17 cellular contexts compared by ENCODE assay signal in the genomic region with DNA sequence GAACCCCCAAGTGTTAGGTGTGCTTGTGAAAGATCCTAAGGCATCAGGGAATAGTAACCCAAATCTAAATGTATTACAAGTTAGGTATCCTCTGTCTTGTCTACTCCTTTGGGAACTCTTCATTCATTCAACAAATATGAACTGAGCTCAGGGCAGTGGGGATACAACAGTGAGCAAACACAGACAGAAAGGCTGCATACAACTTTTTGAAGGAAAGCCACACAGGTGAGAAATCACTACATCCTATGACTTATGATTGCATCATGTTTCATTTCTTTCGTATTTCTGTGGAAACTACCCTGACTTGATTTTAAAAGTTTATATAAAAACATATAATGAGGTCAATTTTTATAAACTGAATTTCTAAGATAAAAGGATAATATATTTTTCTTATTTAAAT. TPM values are rescaled to one million over a fixed set of nuclear protein-coding genes. Genes with fewer than 3 reads are reported as not detected.
DNase-seq lines count a peak whose midpoint lies in the region; ATAC-seq, FAIRE-seq and TF ChIP-seq lines count a peak whose summit lies in the region.
"Had no signal": no experiment of that assay in that cellular context is flagged by ENCODE, and none has a peak within 500 bp of the region (broad histone marks: within the 10 kb centered on the region; RNA-seq: fewer than 3 reads in every experiment).

No MANE protein-coding gene starts in this region.

- H3K79me2 ChIP-seq in HCT116 (ENCODE audit: insufficient read depth, low read length) (no peaks in the 10 kb centered on the region), K562 (ENCODE audit: control insufficient read depth, insufficient read depth, low read length) (no peaks in the 10 kb centered on the region)

- no peak for TF ChIP-seq EP300 in K562 (IDR thresholded peaks at IDR 0.05; ENCODE audit: low read length)

- H3K27ac ChIP-seq in HCT116 (ENCODE audit: low read depth, low read length) = no peak overlapping the region
- H3K27ac ChIP-seq in K562 (ENCODE audit: extremely low read depth, low read depth, low read length) = no peak overlapping the region
- H3K27ac ChIP-seq in epithelial cell of prostate = peak overlapping the region; percentile 44
- H3K27ac ChIP-seq: 22Rv1, A549, C4-2B had no signal

- intact Hi-C loops in activated CD4-positive, alpha-beta T cell treated with anti-CD3 and anti-CD28 coated beads for 36 hours (cut with DNase I, micrococcal nuclease) = no loop called here
- intact Hi-C loops in HCT116 (cut with micrococcal nuclease) = no loop called here
- intact Hi-C loops in K562 (cut with micrococcal nuclease) = no loop called here
- intact Hi-C loops in lower leg skin (cut with DNase I; ENCODE audit: low total_unique reads) = no loop called here

- no peaks in the 10 kb centered on the region for H3K9me3 ChIP-seq in HCT116 (ENCODE audit: control insufficient read depth in 1 of 2, insufficient read depth in 1 of 2, low read depth in 1 of 2, low read length in 2 of 2)
- H3K9me3 ChIP-seq in K562 (replicated peaks; ENCODE audit: control insufficient read depth, insufficient read depth, low read depth, low read length) = no peaks in the 10 kb centered on the region
- H3K9me3 ChIP-seq: A549, Caco-2 had no signal

- no peak for FAIRE-seq in K562 (lab: Jason Lieb, UNC)
- FAIRE-seq: A549, D721Med, G401.6 had no signal

- no peak for TF ChIP-seq RAD21 in HCT116 (IDR thresholded peaks at IDR 0.05; ENCODE audit: low read depth)
- no peak for TF ChIP-seq RAD21 in K562 (CRISPR knock-in tag; conservative IDR thresholded peaks at IDR 0.05 in 1 of 2, IDR thresholded peaks at IDR 0.05 in 1 of 2)

- RAD21 ChIA-PET in HCT116 (lab: Charles Lee; ENCODE audit: low non-redundant PET in 1 of 2, low total read pairs in 2 of 2, uncharacterized antibody in 2 of 2, unreplicated experiment in 2 of 2) = no interaction called here

- no peak overlapping the region for H3K27ac Mint-ChIP-seq in activated CD4-positive, alpha-beta T cell treated with anti-CD3 and anti-CD28 coated beads for 36 hours
- H3K27ac Mint-ChIP-seq: CD4-positive, alpha-beta T cell had no signal

- no peak overlapping the region for H3K9ac ChIP-seq in HCT116 (ENCODE audit: low read length)
- H3K9ac ChIP-seq in K562 (ENCODE audit: insufficient read depth in 1 of 2, low read depth in 2 of 2, low read length in 2 of 2) = no peak overlapping the region

- H3K4me1 ChIP-seq in HCT116 (ENCODE audit: control insufficient read depth in 1 of 2, insufficient read depth in 2 of 2, low read length in 2 of 2) = no peaks in the 10 kb centered on the region
- no peaks in the 10 kb centered on the region for H3K4me1 ChIP-seq in K562 (replicated peaks in 1 of 2; ENCODE audit: control insufficient read depth in 2 of 2, insufficient read depth in 2 of 2, low read length in 2 of 2)
- H3K4me1 ChIP-seq: A549, Caco-2 had no signal

- no TSS peak for BruUV-seq in HCT116 (replicated peaks; lab: Mats Ljungman, UMichigan)
- no TSS peak for BruUV-seq in K562 (replicated peaks; lab: Mats Ljungman, UMichigan)

- H2AFZ ChIP-seq in HCT116 (ENCODE audit: low read depth, low read length, poor library complexity, severe bottlenecking) (no peak overlapping the region), K562 (ENCODE audit: low read depth, low read length) (no peak overlapping the region)

- in situ Hi-C loops in K562 (cut with MboI) = no loop called here

- H3K4me1 Mint-ChIP-seq in activated CD4-positive, alpha-beta T cell treated with anti-CD3 and anti-CD28 coated beads for 36 hours = peaks cover 7% of the 10 kb centered on the region

- peaks cover 17% of the 10 kb centered on the region for H3K36me3 Mint-ChIP-seq in activated CD4-positive, alpha-beta T cell treated with anti-CD3 and anti-CD28 coated beads for 36 hours (ENCODE audit: low read depth)

- POLR2A ChIA-PET in activated CD4-positive, alpha-beta T cell treated with anti-CD3 and anti-CD28 coated beads for 36 hours (lab: Charles Lee) = interaction anchor here (0.6 kb wide), 1 partner anchor 305 kb away, joined by 4 read pairs; no protein-coding TSS in a partner anchor
- POLR2A ChIA-PET in HCT116 (lab: Charles Lee) (no interaction called here), K562 (lab: Yijun Ruan, JAX) (no interaction called here)

- TF ChIP-seq POLR2A in HCT116 (IDR thresholded peaks at IDR 0.05; ENCODE audit: borderline replicate concordance, extremely low read depth, insufficient read depth, insufficient read length) (no peak), K562 (conservative IDR thresholded peaks at IDR 0.05) (no peak), lower leg skin (IDR thresholded peaks at IDR 0.05) (no peak)

- H3K4me3 ChIP-seq in HCT116 (replicated peaks in 1 of 2; ENCODE audit: low read depth in 1 of 2, low read length in 2 of 2) (no peak overlapping the region), K562 (no peak overlapping the region), lower leg skin (ENCODE audit: low read depth, poor library complexity, severe bottlenecking) (no peak overlapping the region)
- H3K4me3 ChIP-seq: A549 had no signal

- no peaks in the 10 kb centered on the region for H3K36me3 ChIP-seq in HCT116 (ENCODE audit: control insufficient read depth in 1 of 2, insufficient read depth in 2 of 2, low read length in 2 of 2)
- H3K36me3 ChIP-seq in K562 (ENCODE audit: control insufficient read depth, insufficient read depth, low read length) = no peaks in the 10 kb centered on the region

- H4K20me1 ChIP-seq in HCT116 (ENCODE audit: insufficient read depth) (no peaks in the 10 kb centered on the region), K562 (replicated peaks; ENCODE audit: control insufficient read depth, insufficient read depth, low read length) (no peaks in the 10 kb centered on the region)

- H3K9me1 ChIP-seq in K562 (ENCODE audit: control insufficient read depth, insufficient read depth, low read length) = no peaks in the 10 kb centered on the region

- H3K4me3 Mint-ChIP-seq in activated CD4-positive, alpha-beta T cell treated with anti-CD3 and anti-CD28 coated beads for 36 hours = no peak overlapping the region
- H3K4me3 Mint-ChIP-seq: CD4-positive, alpha-beta T cell had no signal

- DNase-seq in activated CD4-positive, alpha-beta T cell treated with anti-CD3 and anti-CD28 coated beads for 36 hours = no peak
- no peak for DNase-seq in activated CD4-positive, alpha-beta T cell treated with anti-CD3 and anti-CD28 coated beads for 48 hours
- no peak for DNase-seq in HCT116 (ENCODE audit: low read depth, low spot score)
- no peak for DNase-seq in K562 (ENCODE audit: extremely low read depth in 1 of 4, low spot score in 3 of 4)
- DNase-seq in epithelial cell of prostate (ENCODE audit: low read depth, low spot score) = no peak
- no peak for DNase-seq in lower leg skin (ENCODE audit: low spot score in 2 of 2)
- no peak for DNase-seq in GF-D8 (lab: John Stamatoyannopoulos, UW)
- DNase-seq: AML-193; Caco-2; CD4-positive, alpha-beta T cell; GOT3; H7 had no signal

- WGBS in K562 (ENCODE audit: insufficient coverage, low coverage, missing lambda C conversion rate) = 22% methylated on average over 1 of the region's 1 CpG
- WGBS in lower leg skin, 2 donors = 89 to 93% methylated on average over 1 of the region's 1 CpG

- H3K4me2 ChIP-seq in HCT116 (ENCODE audit: low read length) = no peak overlapping the region
- no peak overlapping the region for H3K4me2 ChIP-seq in K562 (ENCODE audit: insufficient read depth, low read length)
- H3K4me2 ChIP-seq: A549 had no signal

- TF ChIP-seq CTCF in HCT116 (IDR thresholded peaks at IDR 0.05 in 2 of 3, conservative IDR thresholded peaks at IDR 0.05 in 1 of 3; ENCODE audit: borderline replicate concordance in 1 of 3, insufficient read depth in 1 of 3, low read depth in 2 of 3, low read length in 2 of 3) (no peak), K562 (IDR thresholded peaks at IDR 0.05 in 2 of 3, conservative IDR thresholded peaks at IDR 0.05 in 1 of 3; ENCODE audit: insufficient read depth in 2 of 3, low read depth in 1 of 3, low read length in 3 of 3) (no peak), lower leg skin (IDR thresholded peaks at IDR 0.05) (no peak)

- no peaks in the 10 kb centered on the region for H3K9me2 ChIP-seq in HCT116 (ENCODE audit: insufficient read depth)

- H3K27me3 Mint-ChIP-seq in activated CD4-positive, alpha-beta T cell treated with anti-CD3 and anti-CD28 coated beads for 36 hours = no peaks in the 10 kb centered on the region
- H3K27me3 Mint-ChIP-seq: CD4-positive, alpha-beta T cell had no signal

- CTCF ChIA-PET in activated CD4-positive, alpha-beta T cell treated with anti-CD3 and anti-CD28 coated beads for 36 hours (lab: Charles Lee) = no interaction called here
- CTCF ChIA-PET in HCT116 (lab: Charles Lee) = no interaction called here
- CTCF ChIA-PET in K562 (lab: Yijun Ruan, JAX; ENCODE audit: low intra/inter-chr PET ratio) = no interaction called here

- H3K27me3 ChIP-seq in HCT116 (ENCODE audit: insufficient read depth, low read length) (no peaks in the 10 kb centered on the region), K562 (ENCODE audit: control insufficient read depth in 2 of 2, insufficient read depth in 2 of 2, low read length in 2 of 2) (no peaks in the 10 kb centered on the region)

- peak; percentile 80 for ATAC-seq in activated CD4-positive, alpha-beta T cell treated with anti-CD3 and anti-CD28 coated beads for 36 hours
- ATAC-seq in HCT116 (no peak), K562 (no peak)
- ATAC-seq: A549 had no signal

- no peaks in the 10 kb centered on the region for H3K9me3 Mint-ChIP-seq in activated CD4-positive, alpha-beta T cell treated with anti-CD3 and anti-CD28 coated beads for 36 hours (ENCODE audit: low read depth)
- H3K9me3 Mint-ChIP-seq: CD4-positive, alpha-beta T cell had no signal

RNA-seq across cellular contexts. Expression of a gene that starts 43.2 kb away (rescaled TPM):
- total RNA-seq in activated CD4-positive, alpha-beta T cell treated with anti-CD3 and anti-CD28 coated beads for 36 hours = 1 to 10 TPM; 4.3 to 5.7 TPM
- total RNA-seq in HCT116 (2021; ENCODE audit: unreplicated experiment) = 5.3 TPM
- polyA plus RNA-seq in HCT116 (2012) = 1.7 and 1.8 TPM in 2 replicates
- 3.9 and 13.3 TPM in 2 replicates for total RNA-seq in K562 (2011; cell fraction: chromatin; rRNA removed; ENCODE audit: low replicate concordance)
- 1.5 and 2.8 TPM in 2 replicates for total RNA-seq in K562 (2011; cell fraction: nucleolus; rRNA removed)
- 5.1 and 10.5 TPM in 2 replicates for total RNA-seq in K562 (2011; cell fraction: nucleoplasm; rRNA removed)
- total RNA-seq in K562 (2014; rRNA removed) = 0.91 and 1.5 TPM in 2 replicates
- total RNA-seq in K562 (2014; rRNA removed; fragmentation: Illumina TruSeq; extraction: Trizol) = 2.8 and 3.7 TPM in 2 replicates
- 3.5 and 3.6 TPM in 2 replicates for total RNA-seq in K562 (2015; rRNA removed; fragmentation: Illumina TruSeq; extraction: Trizol)
- 2.6 and 2.7 TPM in 2 replicates for total RNA-seq in K562 (2021)
- polyA plus RNA-seq in K562 (2011; rRNA removed) = 0.92 and 1.0 TPM in 2 replicates
- 0.18 and 0.29 TPM in 2 replicates for polyA plus RNA-seq in K562 (2011; cell fraction: cytosol; rRNA removed)
- 1.6 and 1.7 TPM in 2 replicates for polyA plus RNA-seq in K562 (2011; cell fraction: nucleus; rRNA removed)
- 1.8 and 3.2 TPM in 2 replicates for polyA plus RNA-seq in K562 (2012)
- polyA plus RNA-seq in K562 (2014; fragmentation: Illumina TruSeq; extraction: Trizol) = 2.5 and 4.6 TPM in 2 replicates
- polyA plus RNA-seq in K562 (2014; fragmentation: Nextera tagmentation; extraction: Ambion mirVana) = under 1 TPM; 0.73 to 0.97 TPM
- 2.5 and 3.5 TPM in 2 replicates for polyA plus RNA-seq in K562 (2014; rRNA removed)
- polyA minus RNA-seq in K562 (2011; rRNA and poly(A)+ RNA removed) = 1.4 and 3.5 TPM in 2 replicates
- 0.67 and 1.2 TPM in 2 replicates for polyA minus RNA-seq in K562 (2011; cell fraction: cytosol; rRNA and poly(A)+ RNA removed)
- polyA minus RNA-seq in K562 (2011; cell fraction: nucleus; rRNA and poly(A)+ RNA removed) = 1.6 and 2.0 TPM in 2 replicates
- 1 to 10 TPM; 5.7 to 9.4 (median 5.9) TPM for total RNA-seq in lower leg skin
